1 cellular context compared by ENCODE assay signal in genomic region chr4:140730108-140730507, GRCh38.
TF ChIP-seq lines count a peak whose summit lies in the region.

No MANE protein-coding gene starts in this region.

TF ChIP-seq in IMR-90, 13 proteins besides CTCF, POLR2A, EP300 and RAD21:
- TF ChIP-seq SMC3 (IDR thresholded peaks at IDR 0.05; ENCODE audit: low read depth, low read length) = no peak
